13 cellular contexts compared by ENCODE assay signal in the genomic region with DNA sequence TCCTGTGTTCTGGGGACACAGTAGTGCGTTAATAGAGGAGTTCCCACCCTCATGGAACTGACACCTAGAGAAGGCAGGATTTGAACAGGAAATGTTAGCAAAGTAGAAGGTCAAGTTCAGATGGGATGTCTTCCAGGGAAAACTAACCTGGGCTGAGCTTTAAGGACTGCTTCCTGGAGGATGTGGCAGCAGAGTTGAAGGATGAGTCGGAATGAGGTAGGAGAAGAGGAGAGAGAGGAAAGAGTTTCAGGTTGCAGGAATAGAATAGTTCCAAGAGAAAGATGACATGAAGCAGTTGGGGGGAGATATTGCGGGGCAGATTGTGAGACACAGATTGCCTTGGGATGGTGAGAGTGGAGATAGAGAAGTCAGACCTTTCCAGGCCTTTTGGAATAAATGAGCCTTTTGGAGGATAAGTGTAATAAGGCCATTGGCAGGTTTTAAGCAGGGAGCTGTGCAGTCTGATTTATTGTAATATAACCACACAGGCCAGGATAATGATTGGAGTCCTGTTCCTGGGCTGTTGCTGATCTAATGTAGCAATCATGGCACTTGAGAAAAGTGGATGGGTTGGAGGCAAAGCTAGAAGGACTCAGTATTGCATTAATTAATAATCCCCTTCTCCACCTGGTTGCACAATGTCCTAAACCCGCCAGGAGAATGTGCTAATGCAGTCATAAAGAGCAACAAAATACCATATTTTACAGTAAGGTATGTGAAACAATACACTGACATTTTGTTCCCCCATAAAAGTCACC.
DNase-seq lines count a peak whose midpoint lies in the region; ATAC-seq and FAIRE-seq lines count a peak whose summit lies in the region.
"Had no signal": no experiment of that assay in that cellular context is flagged by ENCODE, and none has a peak within 500 bp of the region (broad histone marks: within the 10 kb centered on the region; RNA-seq: fewer than 3 reads in every experiment).

No MANE protein-coding gene starts in this region.

- H3K27me3 ChIP-seq in naive thymus-derived CD4-positive, alpha-beta T cell (ENCODE audit: control insufficient read depth in 2 of 2, insufficient read depth in 2 of 2, low read length in 2 of 2): no peaks in the 10 kb centered on the region

- no peaks in the 10 kb centered on the region for H3K9me3 ChIP-seq in T-helper 17 cell (ENCODE audit: control insufficient read depth, low read length, poor library complexity, severe bottlenecking)
- no peaks in the 10 kb centered on the region for H3K9me3 ChIP-seq in naive thymus-derived CD4-positive, alpha-beta T cell (ENCODE audit: control insufficient read depth in 2 of 3, low read length in 3 of 3)
- H3K9me3 ChIP-seq: A549 had no signal

- peak overlapping the region; percentile 78 for H3K27ac Mint-ChIP-seq in T-helper 1 cell treated with Interleukin-12 subunit alpha and Interleukin-12 subunit beta and Interleukin-4 antibody, amounts not matched to agents 30 μg/mL and 1 μg/mL, for 36 hours
- H3K27ac Mint-ChIP-seq in T-helper 17 cell: peak overlapping the region; percentile 80
- peak overlapping the region; percentile 6 to 91 (median 72) for H3K27ac Mint-ChIP-seq in naive thymus-derived CD4-positive, alpha-beta T cell

- peaks cover 13 to 23% of the 10 kb centered on the region in 2 donors for H3K4me1 ChIP-seq in naive thymus-derived CD4-positive, alpha-beta T cell (ENCODE audit: control insufficient read depth in 2 of 2, insufficient read depth in 2 of 2, low read length in 2 of 2)
- H3K4me1 ChIP-seq: A549 had no signal

- H3K27ac ChIP-seq in naive thymus-derived CD4-positive, alpha-beta T cell (ENCODE audit: low read depth, low read length): peak overlapping the region; percentile 39
- H3K27ac ChIP-seq: A549 had no signal

- peak overlapping the region; percentile 50 for H3K4me3 Mint-ChIP-seq in T-helper 1 cell treated with Interleukin-12 subunit alpha and Interleukin-12 subunit beta and Interleukin-4 antibody, amounts not matched to agents 30 μg/mL and 1 μg/mL, for 36 hours
- peak overlapping the region; percentile 68 for H3K4me3 Mint-ChIP-seq in T-helper 17 cell
- H3K4me3 Mint-ChIP-seq in naive thymus-derived CD4-positive, alpha-beta T cell: peak overlapping the region; percentile 26 to 75 (median 66)

- POLR2A ChIA-PET in naive thymus-derived CD4-positive, alpha-beta T cell (lab: Charles Lee): interaction anchor here (0.6 to 0.9 kb wide), 2 partner anchors 26 to 42 kb away, joined by 3 to 4 read pairs; no protein-coding TSS in a partner anchor

- DNase-seq in T-helper 1 cell: no peak
- peak; percentile 82 for DNase-seq in HT1080 (ENCODE audit: low read depth)
- DNase-seq in T-helper 17 cell: no peak
- DNase-seq in naive thymus-derived CD4-positive, alpha-beta T cell: no peak
- DNase-seq in urothelium cell line (ENCODE audit: low spot score): no peak
- DNase-seq in stimulated activated CD4-positive, alpha-beta T cell treated with anti-CD3 and anti-CD28 coated beads, Interleukin-1b, Interleukin-23, amount 100 ng/mL, for 48 hours: no peak
- DNase-seq: anterior cingulate cortex, COR-L47, cortex of kidney, nucleus accumbens had no signal

- peaks cover 4% of the 10 kb centered on the region for H3K36me3 Mint-ChIP-seq in T-helper 1 cell treated with Interleukin-12 subunit alpha and Interleukin-12 subunit beta and Interleukin-4 antibody, amounts not matched to agents 30 μg/mL and 1 μg/mL, for 36 hours (ENCODE audit: low read depth)
- peaks cover 5% of the 10 kb centered on the region for H3K36me3 Mint-ChIP-seq in T-helper 17 cell (ENCODE audit: low read depth)
- H3K36me3 Mint-ChIP-seq in naive thymus-derived CD4-positive, alpha-beta T cell: peaks cover 0 to 10% (median 6%) of the 10 kb centered on the region in 5 donors

- peak overlapping the region; percentile 38 for H3K4me3 ChIP-seq in naive thymus-derived CD4-positive, alpha-beta T cell (ENCODE audit: low read length)
- H3K4me3 ChIP-seq: A549 had no signal

- no peak for FAIRE-seq in urothelium cell line (lab: Jason Lieb, UNC)
- FAIRE-seq: A549 had no signal

- H3K9me3 Mint-ChIP-seq in T-helper 1 cell treated with Interleukin-12 subunit alpha and Interleukin-12 subunit beta and Interleukin-4 antibody, amounts not matched to agents 30 μg/mL and 1 μg/mL, for 36 hours: peaks cover 7% of the 10 kb centered on the region
- H3K9me3 Mint-ChIP-seq in naive thymus-derived CD4-positive, alpha-beta T cell: peaks cover 0 to 7% (median 0%) of the 10 kb centered on the region in 11 donors

- no peaks in the 10 kb centered on the region for H3K36me3 ChIP-seq in naive thymus-derived CD4-positive, alpha-beta T cell (ENCODE audit: control insufficient read depth in 2 of 3, insufficient read depth in 3 of 3, low read length in 3 of 3)

- CTCF ChIA-PET in naive thymus-derived CD4-positive, alpha-beta T cell (lab: Charles Lee): interaction anchor here (0.5 to 0.7 kb wide), 2 partner anchors 38 to 1212 kb away, joined by 3 read pairs; no protein-coding TSS in a partner anchor

- ATAC-seq in T-helper 17 cell: no peak
- ATAC-seq in naive thymus-derived CD4-positive, alpha-beta T cell: no peak
- no peak for ATAC-seq in GM21737 (IDR thresholded peaks at IDR 0.05; ENCODE audit: unreplicated experiment)
- ATAC-seq: A549 had no signal

- H3K27me3 Mint-ChIP-seq in T-helper 1 cell treated with Interleukin-12 subunit alpha and Interleukin-12 subunit beta and Interleukin-4 antibody, amounts not matched to agents 30 μg/mL and 1 μg/mL, for 36 hours (ENCODE audit: low read depth): peaks cover 12% of the 10 kb centered on the region
- peaks cover 10% of the 10 kb centered on the region for H3K27me3 Mint-ChIP-seq in T-helper 17 cell
- peaks cover 0 to 9% (median 0%) of the 10 kb centered on the region in 5 donors for H3K27me3 Mint-ChIP-seq in naive thymus-derived CD4-positive, alpha-beta T cell

- H3K4me1 Mint-ChIP-seq in T-helper 1 cell treated with Interleukin-12 subunit alpha and Interleukin-12 subunit beta and Interleukin-4 antibody, amounts not matched to agents 30 μg/mL and 1 μg/mL, for 36 hours (ENCODE audit: low read depth): peaks cover 40% of the 10 kb centered on the region
- H3K4me1 Mint-ChIP-seq in T-helper 17 cell: peaks cover 26% of the 10 kb centered on the region
- H3K4me1 Mint-ChIP-seq in naive thymus-derived CD4-positive, alpha-beta T cell: peaks cover 19 to 48% (median 39%) of the 10 kb centered on the region in 7 donors

- intact Hi-C loops in naive thymus-derived CD4-positive, alpha-beta T cell (cut with micrococcal nuclease): loop anchor here (2.0 to 5.0 kb wide), 4 partner anchors 28 to 560 kb away; a partner anchor contains a TSS
